Comparison of ENCODE assay signal across 9 cellular contexts in genomic region chr3:9902372-9903237, GRCh38.
A peak's percentile ranks its signal among the peaks of the same experiment; 100 is the strongest.
DNase-seq lines count a peak whose midpoint lies in the region; ATAC-seq and TF ChIP-seq lines count a peak whose summit lies in the region.
"Had no signal": no experiment of that assay in that cellular context is flagged by ENCODE, and none has a peak within 500 bp of the region (broad histone marks: within the 10 kb centered on the region; RNA-seq: fewer than 3 reads in every experiment).

Gene IL17RE, plus strand, starts transcription at chr3:9902848. Its CDS starts 85 bp downstream, at chr3:9902933.

- peak; percentile 58 for DNase-seq in GDM1 (lab: John Stamatoyannopoulos, UW)
- peak; percentile 51 for DNase-seq in SW480 (ENCODE audit: low spot score)
- no peak for DNase-seq in fibroblast of mammary gland (ENCODE audit: low read depth)
- no peak for DNase-seq in T-helper 9 cell
- DNase-seq in amygdala (lab: John Stamatoyannopoulos, UW), result no peak
- no peak for DNase-seq in effector CD4-positive, alpha-beta T cell
- DNase-seq: ovary had no signal

- peaks cover 3% of the 10 kb centered on the region for H3K36me3 ChIP-seq in rectal smooth muscle tissue (ENCODE audit: control insufficient read depth, insufficient read depth, low read length)
- H3K36me3 ChIP-seq: ovary had no signal

- no peak for TF ChIP-seq CTCF in fibroblast of mammary gland (conservative IDR thresholded peaks at IDR 0.05; ENCODE audit: control insufficient read depth, insufficient read depth, low read depth, low read length)

- no peaks in the 10 kb centered on the region for H3K27me3 ChIP-seq in rectal smooth muscle tissue (ENCODE audit: control insufficient read depth, insufficient read depth, low read length)
- H3K27me3 ChIP-seq: ovary had no signal

- no peak within 1 kb of the TSS for H3K27ac ChIP-seq in rectal smooth muscle tissue (ENCODE audit: low read depth, low read length)
- H3K27ac ChIP-seq: ovary had no signal

- peak within 1 kb of the TSS; percentile 33 for H3K4me3 ChIP-seq in fibroblast of mammary gland (ENCODE audit: control insufficient read depth, low read depth, low read length)
- H3K4me3 ChIP-seq in rectal smooth muscle tissue (ENCODE audit: low read length), result peak within 1 kb of the TSS; percentile 49
- H3K4me3 ChIP-seq: ovary had no signal

- peak within 1 kb of the TSS; percentile 2 for H3K9ac ChIP-seq in rectal smooth muscle tissue (ENCODE audit: low read length)

- no peak for ATAC-seq in GM19395 (IDR thresholded peaks at IDR 0.05; ENCODE audit: unreplicated experiment)

- H3K4me1 ChIP-seq in rectal smooth muscle tissue (ENCODE audit: control insufficient read depth, insufficient read depth, low read length), result no peaks in the 10 kb centered on the region

Comparison
In these comparisons a context has a peak if more than half of its experiments do, and no peak if none do; other contexts are left out.
1. DNase-seq: peak in GDM1 (single experiment) and SW480 (single experiment); none in fibroblast of mammary gland (single experiment), T-helper 9 cell (single experiment), amygdala (0 of 56) and effector CD4-positive, alpha-beta T cell (single experiment).